Comparison of ENCODE assay signal across 7 cellular contexts in the genomic region with DNA sequence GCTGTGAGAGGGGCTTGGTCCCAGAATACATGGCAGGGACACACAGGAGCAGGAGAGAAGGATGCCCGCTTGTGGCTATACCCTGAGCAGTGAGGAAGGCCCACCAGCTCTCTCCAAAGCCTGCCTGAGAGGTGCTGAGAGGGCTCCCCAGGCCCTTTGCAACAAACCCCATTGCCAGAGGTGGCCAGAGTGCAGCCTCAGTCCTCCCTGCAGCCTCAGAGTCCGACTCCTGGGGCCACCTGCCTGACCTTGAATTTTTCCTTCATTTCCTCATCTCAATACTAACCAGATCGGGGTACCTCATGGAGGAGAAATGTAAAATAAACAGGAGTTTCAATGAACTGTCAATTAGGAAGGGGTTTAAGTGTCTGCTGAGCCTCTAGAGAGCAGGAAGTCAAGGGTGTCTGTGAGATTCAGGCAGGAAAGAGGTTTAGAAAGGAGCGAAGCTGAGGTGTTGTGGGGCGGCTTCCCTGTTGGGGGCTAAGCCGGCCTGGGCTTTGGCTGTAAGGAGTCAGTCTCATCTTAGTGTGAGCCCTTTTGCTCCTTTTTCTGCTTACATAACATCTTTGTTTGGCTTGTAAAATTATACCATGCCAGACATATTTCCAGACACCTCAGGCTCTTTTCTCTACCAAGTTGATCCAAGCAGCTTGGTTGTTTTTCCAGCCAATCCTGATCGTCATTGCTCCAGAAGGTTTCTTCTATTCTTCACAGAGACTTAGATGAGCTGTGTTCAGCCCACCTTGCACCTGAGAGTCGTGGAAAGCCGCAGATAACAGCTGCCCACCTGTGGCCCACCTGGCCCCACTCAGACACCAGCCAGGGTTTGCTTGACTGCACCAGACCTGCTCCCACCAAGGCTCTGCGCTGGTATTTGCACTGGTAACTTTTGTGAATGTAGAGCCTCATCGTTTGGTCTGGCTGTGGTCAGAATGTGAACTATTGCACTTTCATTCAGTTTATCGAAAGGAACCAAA. TPM values are rescaled to one million over a fixed set of nuclear protein-coding genes. Genes with fewer than 3 reads are reported as not detected.
DNase-seq lines count a peak whose midpoint lies in the region; ATAC-seq, FAIRE-seq and TF ChIP-seq lines count a peak whose summit lies in the region.

No MANE protein-coding gene starts in this region.

- H3K36me3 ChIP-seq in PC-9 (ENCODE audit: low read depth): no peaks in the 10 kb centered on the region
- H3K36me3 ChIP-seq in naive thymus-derived CD4-positive, alpha-beta T cell (ENCODE audit: control insufficient read depth in 2 of 3, insufficient read depth in 3 of 3, low read length in 3 of 3): no peaks in the 10 kb centered on the region

- H3K79me2 ChIP-seq in PC-9 (ENCODE audit: low read depth): peaks cover 37% of the 10 kb centered on the region

- intact Hi-C loops in PC-9 (cut with micrococcal nuclease; ENCODE audit: unreplicated experiment): no loop called here
- intact Hi-C loops in naive thymus-derived CD4-positive, alpha-beta T cell (cut with micrococcal nuclease): loop anchor here (1.0 to 2.0 kb wide), 3 partner anchors 8 to 54 kb away; no protein-coding TSS in a partner anchor

- peak overlapping the region; percentile 13; the same call in 1 of the 2 replicates for H3K4me2 ChIP-seq in PC-9

- H3K4me3 ChIP-seq in PC-9: no peak overlapping the region
- H3K4me3 ChIP-seq in naive thymus-derived CD4-positive, alpha-beta T cell (ENCODE audit: low read length): peak overlapping the region; percentile 30

- no peaks in the 10 kb centered on the region for H3F3A ChIP-seq in PC-9 (ENCODE audit: insufficient read depth, low read depth)

- H2AFZ ChIP-seq in PC-9: no peak overlapping the region

- H3K9me3 Mint-ChIP-seq in naive thymus-derived CD4-positive, alpha-beta T cell: peaks cover 0 to 4% (median 0%) of the 10 kb centered on the region in 11 donors
- no peaks in the 10 kb centered on the region for H3K9me3 Mint-ChIP-seq in glutamatergic neuron (ENCODE audit: unreplicated experiment)

- no peak for TF ChIP-seq CTCF in PC-9 (conservative IDR thresholded peaks at IDR 0.05)
- TF ChIP-seq CTCF in glutamatergic neuron (IDR thresholded peaks at IDR 0.05; ENCODE audit: partially characterized antibody, unreplicated experiment): no peak

- peak; percentile 89 for ATAC-seq in GM18907 (IDR thresholded peaks at IDR 0.05; ENCODE audit: unreplicated experiment)
- ATAC-seq in HG02642 (IDR thresholded peaks at IDR 0.05; ENCODE audit: poor library complexity, unreplicated experiment): peak; percentile 76
- peak; percentile 73 for ATAC-seq in naive thymus-derived CD4-positive, alpha-beta T cell

- H3K4me1 Mint-ChIP-seq in naive thymus-derived CD4-positive, alpha-beta T cell: peaks cover 64 to 100% (median 90%) of the 10 kb centered on the region in 7 donors
- peaks cover 41% of the 10 kb centered on the region for H3K4me1 Mint-ChIP-seq in glutamatergic neuron (ENCODE audit: low read depth, unreplicated experiment)

- FAIRE-seq in frontal cortex (lab: Jason Lieb, UNC): no peak

- DNase-seq in PC-9 (no peak), NCI-H187 (lab: John Stamatoyannopoulos, UW) (no peak), frontal cortex (ENCODE audit: low spot score in 2 of 2) (no peak), glutamatergic neuron (no peak)
- DNase-seq in naive thymus-derived CD4-positive, alpha-beta T cell: peak in 7 of 9 donors; percentile 45 to 58 (median 56)

- H3K4me1 ChIP-seq in PC-9 (replicated peaks; ENCODE audit: insufficient read depth): peaks cover 17% of the 10 kb centered on the region
- H3K4me1 ChIP-seq in naive thymus-derived CD4-positive, alpha-beta T cell (ENCODE audit: control insufficient read depth in 2 of 2, insufficient read depth in 2 of 2, low read length in 2 of 2): peaks cover 83% of the 10 kb centered on the region in 2 donors

- no TSS peak for BruUV-seq in PC-9 (replicated peaks; lab: Mats Ljungman, UMichigan)

- peak overlapping the region; percentile 21; the same call in 1 of the 2 replicates for H3K27ac ChIP-seq in PC-9
- H3K27ac ChIP-seq in naive thymus-derived CD4-positive, alpha-beta T cell (ENCODE audit: low read depth, low read length): peak overlapping the region; percentile 76

- POLR2A ChIA-PET in PC-9 (lab: Charles Lee; ENCODE audit: unreplicated experiment): no interaction called here
- POLR2A ChIA-PET in naive thymus-derived CD4-positive, alpha-beta T cell (lab: Charles Lee): interaction anchor here (0.8 to 22.8 kb wide), 11 partner anchors 7 to 52 kb away, joined by 3 to 304 read pairs (median 5); no protein-coding TSS in a partner anchor

- peak overlapping the region; percentile 60 to 85 (median 81) for H3K4me3 Mint-ChIP-seq in naive thymus-derived CD4-positive, alpha-beta T cell
- H3K4me3 Mint-ChIP-seq in glutamatergic neuron (ENCODE audit: unreplicated experiment): no peak overlapping the region

- H3K27me3 ChIP-seq in PC-9 (ENCODE audit: insufficient read depth, low read depth): no peaks in the 10 kb centered on the region
- H3K27me3 ChIP-seq in naive thymus-derived CD4-positive, alpha-beta T cell (ENCODE audit: control insufficient read depth in 2 of 2, insufficient read depth in 2 of 2, low read length in 2 of 2): no peaks in the 10 kb centered on the region

- H3K27ac Mint-ChIP-seq in naive thymus-derived CD4-positive, alpha-beta T cell: peak overlapping the region; percentile 81 to 100 (median 98)
- H3K27ac Mint-ChIP-seq in glutamatergic neuron (ENCODE audit: unreplicated experiment): no peak overlapping the region

- CTCF ChIA-PET in PC-9 (lab: Charles Lee): interaction anchor here (0.7 kb wide), 1 partner anchor 40 kb away, joined by 3 read pairs; no protein-coding TSS in a partner anchor
- CTCF ChIA-PET in naive thymus-derived CD4-positive, alpha-beta T cell (lab: Charles Lee): interaction anchor here (0.5 to 2.1 kb wide), 8 partner anchors 12 to 54 kb away, joined by 3 to 8 read pairs (median 4); no protein-coding TSS in a partner anchor

- H3K36me3 Mint-ChIP-seq in naive thymus-derived CD4-positive, alpha-beta T cell: peaks cover 0 to 17% (median 4%) of the 10 kb centered on the region in 5 donors
- no peaks in the 10 kb centered on the region for H3K36me3 Mint-ChIP-seq in glutamatergic neuron (ENCODE audit: unreplicated experiment)

- H3K9me3 ChIP-seq in PC-9 (ENCODE audit: insufficient read depth, low read depth): no peaks in the 10 kb centered on the region
- H3K9me3 ChIP-seq in naive thymus-derived CD4-positive, alpha-beta T cell (ENCODE audit: control insufficient read depth in 2 of 3, low read length in 3 of 3): no peaks in the 10 kb centered on the region

- no peaks in the 10 kb centered on the region for H3K27me3 Mint-ChIP-seq in naive thymus-derived CD4-positive, alpha-beta T cell
- no peaks in the 10 kb centered on the region for H3K27me3 Mint-ChIP-seq in glutamatergic neuron (ENCODE audit: unreplicated experiment)

- no peaks in the 10 kb centered on the region for H4K20me1 ChIP-seq in PC-9 (ENCODE audit: insufficient read depth)

- no peaks in the 10 kb centered on the region for H3K9me2 ChIP-seq in PC-9 (ENCODE audit: insufficient read depth)

RNA-seq across cellular contexts. Expression of gene CMTM7, which starts 36.7 kb away (rescaled TPM):
- total RNA-seq in PC-9 (2021): 37.1 and 51.6 TPM in 2 replicates
- total RNA-seq in naive thymus-derived CD4-positive, alpha-beta T cell: 10 to 100 TPM; 38.6 to 60.1 (median 49.5) TPM
- 100 to 1,000 TPM in 1 of 2 donors, 10 to 100 TPM in 1; 87.7 to 157 TPM for polyA plus RNA-seq in naive thymus-derived CD4-positive, alpha-beta T cell
- total RNA-seq in frontal cortex: 0.41 TPM
- total RNA-seq in glutamatergic neuron (ENCODE audit: unreplicated experiment): 95.5 TPM

Comparison
In these comparisons a context has a peak if more than half of its experiments do, and no peak if none do; other contexts are left out.
1. DNase-seq: peak in naive thymus-derived CD4-positive, alpha-beta T cell (7 of 9); none in PC-9 (0 of 2), NCI-H187 (0 of 2), frontal cortex (0 of 2) and glutamatergic neuron (single experiment).
2. RNA of gene CMTM7, which starts 36.7 kb away (total RNA-seq): 95.5 TPM in glutamatergic neuron (single experiment), 38.6 to 60.1 TPM in naive thymus-derived CD4-positive, alpha-beta T cell and 37.1 to 51.6 TPM in PC-9; 0.41 TPM in frontal cortex (single experiment); every median in the first group is over 10 times any median in the second.
3. Peak in every context shown above with its lines, with median percentiles within 50 percentile points of each other: ATAC-seq.